Comparison of ENCODE assay signal across 24 cellular contexts in genomic region chr12:67035121-67035520, GRCh38.
"Had no signal": no experiment of that assay in that cellular context is flagged by ENCODE, and none has a peak within 500 bp of the region (broad histone marks: within the 10 kb centered on the region; RNA-seq: fewer than 3 reads in every experiment).

No MANE protein-coding gene starts in this region.

- H3K9me3 ChIP-seq: heart left ventricle, lower lobe of right lung, mucosa of descending colon, stomach, suprapubic skin, tibial nerve had no signal

- ATAC-seq: heart left ventricle; left lobe of liver; lower lobe of right lung; sciatic nerve; stimulated activated memory B cell treated with anti-CD40 and anti-IgM and Interleukin-4, amounts not matched to agents 10 μg/mL and 1 μg/mL and 100 μg/mL, for 72 hours had no signal

- H3K9me3 Mint-ChIP-seq: activated CD4-positive, alpha-beta memory T cell treated with anti-CD3 and anti-CD28 coated beads for 36 hours; activated naive CD4-positive, alpha-beta T cell treated with anti-CD3 and anti-CD28 coated beads for 36 hours; activated T-cell treated with anti-CD3 and anti-CD28 coated beads, Interleukin-2, amount 50 U/mL, for 72 hours; stimulated activated memory B cell treated with anti-CD40 and anti-IgM and Interleukin-4, amounts not matched to agents 10 μg/mL and 1 μg/mL and 100 μg/mL, for 72 hours had no signal

- H3K27ac Mint-ChIP-seq: activated CD4-positive, alpha-beta memory T cell treated with anti-CD3 and anti-CD28 coated beads for 36 hours; activated naive CD4-positive, alpha-beta T cell treated with anti-CD3 and anti-CD28 coated beads for 36 hours; activated naive CD8-positive, alpha-beta T cell treated with anti-CD3 and anti-CD28 coated beads, Interleukin-2, amount 10 ng/mL, durations not matched to agents 7 days and 5 days; activated T-cell treated with anti-CD3 and anti-CD28 coated beads, Interleukin-2, amount 50 U/mL, for 72 hours; immature natural killer cell; nephron progenitor cell; stimulated activated memory B cell treated with anti-CD40 and anti-IgM and Interleukin-4, amounts not matched to agents 10 μg/mL and 1 μg/mL and 100 μg/mL, for 72 hours had no signal

- H3K4me3 Mint-ChIP-seq: activated CD4-positive, alpha-beta memory T cell treated with anti-CD3 and anti-CD28 coated beads for 36 hours; activated naive CD4-positive, alpha-beta T cell treated with anti-CD3 and anti-CD28 coated beads for 36 hours; activated naive CD8-positive, alpha-beta T cell treated with anti-CD3 and anti-CD28 coated beads, Interleukin-2, amount 10 ng/mL, durations not matched to agents 7 days and 5 days; activated T-cell treated with anti-CD3 and anti-CD28 coated beads, Interleukin-2, amount 50 U/mL, for 72 hours; immature natural killer cell; nephron progenitor cell; stimulated activated memory B cell treated with anti-CD40 and anti-IgM and Interleukin-4, amounts not matched to agents 10 μg/mL and 1 μg/mL and 100 μg/mL, for 72 hours had no signal

- H3K27me3 ChIP-seq: heart left ventricle, stomach, suprapubic skin, tibial nerve had no signal

- H3K36me3 Mint-ChIP-seq: activated CD4-positive, alpha-beta memory T cell treated with anti-CD3 and anti-CD28 coated beads for 36 hours; activated naive CD8-positive, alpha-beta T cell treated with anti-CD3 and anti-CD28 coated beads, Interleukin-2, amount 10 ng/mL, durations not matched to agents 7 days and 5 days; immature natural killer cell; stimulated activated memory B cell treated with anti-CD40 and anti-IgM and Interleukin-4, amounts not matched to agents 10 μg/mL and 1 μg/mL and 100 μg/mL, for 72 hours had no signal

- DNase-seq: activated CD4-positive, alpha-beta T cell treated with anti-CD3 and anti-CD28 coated beads for 4 hours; activated CD4-positive, CD25-positive, alpha-beta regulatory T cell; activated effector memory CD4-positive, alpha-beta T cell treated with Interleukin-2 at 50 U/mL for 16 hours; activated naive CD8-positive, alpha-beta T cell treated with anti-CD3 and anti-CD28 coated beads, Interleukin-2, amount 10 ng/mL, durations not matched to agents 7 days and 5 days; amniotic stem cell; heart left ventricle; immature natural killer cell; lower lobe of right lung; mucosa of descending colon; nephron progenitor cell; posterior cingulate gyrus; small intestine; stimulated activated CD4-positive, alpha-beta T cell treated with anti-CD3 and anti-CD28 coated beads, Interleukin-2, amount 100 ng/mL, for 24 hours; T1000 had no signal

- H3K27ac ChIP-seq: coronary artery, heart left ventricle, lower lobe of right lung, stomach, suprapubic skin, tibial nerve had no signal

- H3K4me1 ChIP-seq: heart left ventricle, lower lobe of right lung, suprapubic skin, tibial nerve had no signal

- H3K4me3 ChIP-seq: coronary artery, heart left ventricle, lower lobe of right lung, mucosa of descending colon, stomach, suprapubic skin, tibial nerve had no signal

- H3K36me3 ChIP-seq: heart left ventricle, lower lobe of right lung, stomach, suprapubic skin, tibial nerve had no signal

- H3K4me1 Mint-ChIP-seq: immature natural killer cell; stimulated activated memory B cell treated with anti-CD40 and anti-IgM and Interleukin-4, amounts not matched to agents 10 μg/mL and 1 μg/mL and 100 μg/mL, for 72 hours had no signal
